ENCODE assay signal across 27 cellular contexts in genomic region chr1:34768856-34769255, GRCh38. TPM values are rescaled to one million over a fixed set of nuclear protein-coding genes. Genes with fewer than 3 reads are reported as not detected.
"Had no signal": no experiment of that assay in that cellular context is flagged by ENCODE, and none has a peak within 500 bp of the region (broad histone marks: within the 10 kb centered on the region; RNA-seq: fewer than 3 reads in every experiment).

No MANE protein-coding gene starts in this region.

- H3K4me3 ChIP-seq: SJCRH30 had no signal

- H3K4me1 ChIP-seq: SJCRH30 had no signal

- H3K36me3 ChIP-seq: SJCRH30 had no signal

- H3K27ac ChIP-seq: KMS-11, RWPE1, SJCRH30 had no signal

- FAIRE-seq: HepG2 had no signal

- H3K9me3 ChIP-seq: SJCRH30 had no signal

- H3K4me2 ChIP-seq: KMS-11 had no signal

- H3K9ac ChIP-seq: KMS-11 had no signal

- DNase-seq: IMR-90, Kasumi-1, NCI-H1092, NCI-H1105 treated with DMSO at 0.1 percent for 48 hours, NCI-H1417 treated with DMSO at 0.1 percent for 48 hours, NCI-H146, NCI-H187, NCI-H2029, NCI-H2081 treated with DMSO at 0.1 percent for 48 hours, NCI-H2171, NCI-H226, NCI-H446, NCI-H510A, NCI-H524 treated with DMSO at 0.1 percent for 48 hours, NCI-H69, NCI-H774, SHP77 treated with DMSO at 0.1 percent for 48 hours, SJCRH30, T-helper 1 cell had no signal

- ATAC-seq: HepG2, Panc1, Right ventricle myocardium inferior, SK-N-SH treated with all-trans-retinoic acid at 6 μM for 48 hours had no signal

RNA-seq across cellular contexts. Expression of gene GJB4, which starts 9.3 kb away (rescaled TPM):
- total RNA-seq: HepG2, IMR-90, M059J, Right ventricle myocardium inferior, SJCRH30 had no signal
- polyA plus RNA-seq: HepG2, IMR-90 had no signal

RNA-seq across cellular contexts. Expression of gene GJB3, which starts 12.2 kb away (rescaled TPM):
- total RNA-seq: HepG2, IMR-90, Right ventricle myocardium inferior, SJCRH30 had no signal
- polyA plus RNA-seq: HepG2, IMR-90 had no signal

RNA-seq across cellular contexts. Expression of gene GJB5, which starts 14.0 kb away (rescaled TPM):
- total RNA-seq: HepG2, HT-29, IMR-90, M059J, Right ventricle myocardium inferior, SJCRH30 had no signal
- polyA plus RNA-seq: HepG2 had no signal

RNA-seq across cellular contexts. Expression of gene GJA4, which starts 23.9 kb away (rescaled TPM):
- total RNA-seq: HepG2, HT-29, IMR-90, M059J, SJCRH30 had no signal
- polyA plus RNA-seq: HepG2, IMR-90 had no signal
